12 cellular contexts compared by ENCODE assay signal in genomic region chr1:109901508-109902145, GRCh38. TPM values are rescaled to one million over a fixed set of nuclear protein-coding genes. Genes with fewer than 3 reads are reported as not detected.
DNase-seq lines count a peak whose midpoint lies in the region; ATAC-seq, FAIRE-seq and TF ChIP-seq lines count a peak whose summit lies in the region.
"Had no signal": no experiment of that assay in that cellular context is flagged by ENCODE, and none has a peak within 500 bp of the region (broad histone marks: within the 10 kb centered on the region; RNA-seq: fewer than 3 reads in every experiment).

No MANE protein-coding gene starts in this region.

- intact Hi-C loops in activated CD4-positive, alpha-beta T cell treated with anti-CD3 and anti-CD28 coated beads for 36 hours (cut with DNase I, micrococcal nuclease), result no loop called here
- intact Hi-C loops in activated CD4-positive, alpha-beta T cell treated with anti-CD3 and anti-CD28 coated beads, Interleukin-2, amount 10 ng/mL, durations not matched to agents 24 days and 14 days (cut with micrococcal nuclease), result no loop called here

- CTCF ChIA-PET in activated CD4-positive, alpha-beta T cell treated with anti-CD3 and anti-CD28 coated beads for 36 hours (lab: Charles Lee), result interaction anchor here (0.7 to 1.6 kb wide), 6 partner anchors 9 to 111 kb away, joined by 3 to 4 read pairs (median 3); partner anchors contain the start of genes AHCYL1 and CSF1

- H3K9me3 Mint-ChIP-seq in activated CD4-positive, alpha-beta T cell treated with anti-CD3 and anti-CD28 coated beads for 36 hours (ENCODE audit: low read depth), result no peaks in the 10 kb centered on the region
- H3K9me3 Mint-ChIP-seq in activated CD4-positive, alpha-beta T cell treated with anti-CD3 and anti-CD28 coated beads, Interleukin-2, amount 10 ng/mL, durations not matched to agents 24 days and 14 days, result peaks cover 3% of the 10 kb centered on the region

- POLR2A ChIA-PET in activated CD4-positive, alpha-beta T cell treated with anti-CD3 and anti-CD28 coated beads for 36 hours (lab: Charles Lee), result interaction anchor here (0.7 kb wide), 1 partner anchor 124 kb away, joined by 3 read pairs; no protein-coding TSS in a partner anchor

- no peak for TF ChIP-seq CTCF in retinal pigment epithelial cell (conservative IDR thresholded peaks at IDR 0.05; ENCODE audit: low read depth, low read length)
- no peak for TF ChIP-seq CTCF in tibial nerve (IDR thresholded peaks at IDR 0.05)

- H3K27me3 Mint-ChIP-seq in activated CD4-positive, alpha-beta T cell treated with anti-CD3 and anti-CD28 coated beads for 36 hours, result no peaks in the 10 kb centered on the region
- no peaks in the 10 kb centered on the region for H3K27me3 Mint-ChIP-seq in activated CD4-positive, alpha-beta T cell treated with anti-CD3 and anti-CD28 coated beads, Interleukin-2, amount 10 ng/mL, durations not matched to agents 24 days and 14 days

- H3K27ac ChIP-seq in tibial nerve, result no peak overlapping the region

- no peak for FAIRE-seq in GM19239 (lab: Jason Lieb, UNC)

- H3K27me3 ChIP-seq in tibial nerve, result no peaks in the 10 kb centered on the region

- DNase-seq in activated CD4-positive, alpha-beta T cell treated with anti-CD3 and anti-CD28 coated beads for 36 hours, result peak; percentile 57
- DNase-seq in activated CD4-positive, alpha-beta T cell treated with anti-CD3 and anti-CD28 coated beads, Interleukin-2, amount 10 ng/mL, durations not matched to agents 24 days and 14 days, result no peak
- DNase-seq in NCI-H69 (lab: John Stamatoyannopoulos, UW) (peak; percentile 11), dermis blood vessel endothelial cell (peak; percentile 34), retinal pigment epithelial cell (ENCODE audit: low read depth) (peak; percentile 48), 8988T (no peak), tibial nerve (ENCODE audit: low spot score in 2 of 2) (no peak), GM19239 (ENCODE audit: insufficient read length, low spot score) (no peak)
- DNase-seq: central memory CD4-positive, alpha-beta T cell; foreskin melanocyte; midbrain had no signal

- 89 to 90% methylated on average over 4 of the region's 4 CpGs for WGBS in tibial nerve, 2 donors

- TF ChIP-seq EP300 in tibial nerve (IDR thresholded peaks at IDR 0.05), result no peak

- H3K9me3 ChIP-seq in tibial nerve, result no peaks in the 10 kb centered on the region

- TF ChIP-seq POLR2A in tibial nerve (IDR thresholded peaks at IDR 0.05), result no peak

- H3K36me3 Mint-ChIP-seq in activated CD4-positive, alpha-beta T cell treated with anti-CD3 and anti-CD28 coated beads for 36 hours (ENCODE audit: low read depth), result peaks cover 5% of the 10 kb centered on the region
- peaks cover 4% of the 10 kb centered on the region for H3K36me3 Mint-ChIP-seq in activated CD4-positive, alpha-beta T cell treated with anti-CD3 and anti-CD28 coated beads, Interleukin-2, amount 10 ng/mL, durations not matched to agents 24 days and 14 days (ENCODE audit: low read depth)

- H3K27ac Mint-ChIP-seq in activated CD4-positive, alpha-beta T cell treated with anti-CD3 and anti-CD28 coated beads for 36 hours, result no peak overlapping the region
- no peak overlapping the region for H3K27ac Mint-ChIP-seq in activated CD4-positive, alpha-beta T cell treated with anti-CD3 and anti-CD28 coated beads, Interleukin-2, amount 10 ng/mL, durations not matched to agents 24 days and 14 days

- peaks cover 14% of the 10 kb centered on the region for H3K4me1 Mint-ChIP-seq in activated CD4-positive, alpha-beta T cell treated with anti-CD3 and anti-CD28 coated beads for 36 hours
- H3K4me1 Mint-ChIP-seq in activated CD4-positive, alpha-beta T cell treated with anti-CD3 and anti-CD28 coated beads, Interleukin-2, amount 10 ng/mL, durations not matched to agents 24 days and 14 days, result peaks cover 30% of the 10 kb centered on the region

- H3K4me1 ChIP-seq in tibial nerve, result peaks cover 0 to 10% (median 3%) of the 10 kb centered on the region in 4 donors

- no peak for ATAC-seq in activated CD4-positive, alpha-beta T cell treated with anti-CD3 and anti-CD28 coated beads for 36 hours
- ATAC-seq: sciatic nerve had no signal

- H3K4me3 Mint-ChIP-seq in activated CD4-positive, alpha-beta T cell treated with anti-CD3 and anti-CD28 coated beads for 36 hours, result no peak overlapping the region
- no peak overlapping the region for H3K4me3 Mint-ChIP-seq in activated CD4-positive, alpha-beta T cell treated with anti-CD3 and anti-CD28 coated beads, Interleukin-2, amount 10 ng/mL, durations not matched to agents 24 days and 14 days

- H3K4me3 ChIP-seq in retinal pigment epithelial cell (ENCODE audit: low read length), result no peak overlapping the region
- H3K4me3 ChIP-seq in tibial nerve, result no peak overlapping the region

- no peaks in the 10 kb centered on the region for H3K36me3 ChIP-seq in tibial nerve

RNA-seq across cellular contexts. Expression of gene CSF1, which starts 9.0 kb away (rescaled TPM):
- total RNA-seq in activated CD4-positive, alpha-beta T cell treated with anti-CD3 and anti-CD28 coated beads for 36 hours, result 10 to 100 TPM; 37.7 to 44.8 TPM
- 190 and 193 TPM in 2 replicates for total RNA-seq in activated CD4-positive, alpha-beta T cell treated with anti-CD3 and anti-CD28 coated beads, Interleukin-2, amount 10 ng/mL, durations not matched to agents 24 days and 14 days
- total RNA-seq in dermis blood vessel endothelial cell (19.6 and 21.1 TPM in 2 replicates), tibial nerve (100 to 1,000 TPM in 2 of 4 donors, 10 to 100 TPM in 2; 66.8 to 124 (median 90.8) TPM)

Comparison
In these comparisons a context has a peak if more than half of its experiments do, and no peak if none do; other contexts are left out.
1. DNase-seq: peak in activated CD4-positive, alpha-beta T cell treated with anti-CD3 and anti-CD28 coated beads for 36 hours (single experiment), NCI-H69 (single experiment), dermis blood vessel endothelial cell (single experiment) and retinal pigment epithelial cell (single experiment); none in activated CD4-positive, alpha-beta T cell treated with anti-CD3 and anti-CD28 coated beads, Interleukin-2, amount 10 ng/mL, durations not matched to agents 24 days and 14 days (single experiment), 8988T (single experiment), tibial nerve (0 of 2) and GM19239 (single experiment).